Comparison of ENCODE assay signal across 8 cellular contexts in the genomic region with DNA sequence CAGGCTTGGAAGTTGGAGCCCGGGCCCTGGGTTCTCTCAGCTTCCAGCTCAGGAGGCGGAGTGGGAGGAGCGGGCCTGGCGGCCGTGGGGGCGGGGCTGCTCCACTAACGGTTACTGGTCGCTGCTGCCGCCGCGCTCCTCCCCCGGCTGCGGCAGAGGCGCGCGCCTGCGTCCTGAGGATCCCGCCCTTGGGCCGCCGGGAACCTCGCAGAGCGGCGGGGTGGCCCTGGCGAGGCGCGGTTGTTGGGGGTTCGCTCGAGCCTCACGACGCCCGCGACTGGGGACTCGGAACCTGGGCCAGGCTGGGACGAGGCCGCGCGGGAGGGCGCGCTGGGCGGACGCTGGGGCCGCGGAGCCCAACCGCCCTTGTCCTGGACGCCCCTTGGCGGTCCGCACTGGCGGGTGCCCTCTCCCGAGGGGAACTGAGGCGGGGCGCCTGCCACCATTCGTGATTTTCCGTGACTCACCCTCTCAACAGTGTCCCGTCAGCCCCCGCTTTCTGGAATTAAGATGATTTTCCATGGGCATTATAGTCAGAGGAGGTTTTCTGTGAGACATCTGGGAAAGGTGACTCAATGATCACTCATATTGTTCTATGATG. TPM values are rescaled to one million over a fixed set of nuclear protein-coding genes. Genes with fewer than 3 reads are reported as not detected.
DNase-seq lines count a peak whose midpoint lies in the region; ATAC-seq, FAIRE-seq and TF ChIP-seq lines count a peak whose summit lies in the region.

No MANE protein-coding gene starts in this region.

- peak overlapping the region; percentile 71 for H3K4me2 ChIP-seq in astrocyte (ENCODE audit: low read length)

- no peaks in the 10 kb centered on the region for H3K9me3 ChIP-seq in astrocyte (ENCODE audit: insufficient read depth, low read depth, low read length)
- H3K9me3 ChIP-seq in kidney (ENCODE audit: control insufficient read depth in 1 of 2, low read length in 2 of 2): no peaks in the 10 kb centered on the region
- no peaks in the 10 kb centered on the region for H3K9me3 ChIP-seq in SJCRH30 (replicated peaks)

- no peaks in the 10 kb centered on the region for H3K36me3 ChIP-seq in astrocyte (ENCODE audit: insufficient read depth, low read length)
- no peaks in the 10 kb centered on the region for H3K36me3 ChIP-seq in kidney (ENCODE audit: control insufficient read depth in 1 of 2, insufficient read depth in 2 of 2, low read length in 2 of 2)
- H3K36me3 ChIP-seq in SJCRH30: no peaks in the 10 kb centered on the region

- H3K4me1 Mint-ChIP-seq in astrocyte (ENCODE audit: low read depth, unreplicated experiment): no peaks in the 10 kb centered on the region

- no peaks in the 10 kb centered on the region for H3K36me3 Mint-ChIP-seq in astrocyte (ENCODE audit: low read depth, unreplicated experiment)

- H2AFZ ChIP-seq in astrocyte (ENCODE audit: low read depth, low read length): peak overlapping the region; percentile 50

- H3K27ac ChIP-seq in astrocyte (ENCODE audit: low read depth, low read length): peak overlapping the region; percentile 70
- H3K27ac ChIP-seq in kidney (ENCODE audit: low read depth in 2 of 2, low read length in 2 of 2): no peak overlapping the region
- no peak overlapping the region for H3K27ac ChIP-seq in SJCRH30

- no peaks in the 10 kb centered on the region for H3K79me2 ChIP-seq in astrocyte (ENCODE audit: insufficient read depth, low read length)

- H3K4me3 Mint-ChIP-seq in astrocyte (ENCODE audit: unreplicated experiment): no peak overlapping the region

- intact Hi-C loops in kidney (cut with DNase I): no loop called here

- TF ChIP-seq CTCF in astrocyte (IDR thresholded peaks at IDR 0.05; ENCODE audit: insufficient read depth, low read depth, low read length) (no peak), kidney (IDR thresholded peaks at IDR 0.05; ENCODE audit: borderline replicate concordance, extremely low read depth, insufficient read depth) (no peak)

- H3K27me3 Mint-ChIP-seq in astrocyte (ENCODE audit: low read depth, unreplicated experiment): peaks cover 7% of the 10 kb centered on the region

- H3K4me3 ChIP-seq in astrocyte (ENCODE audit: insufficient read depth, low read depth, low read length) (peak overlapping the region; percentile 33), kidney (ENCODE audit: low read length in 2 of 2) (no peak overlapping the region), SJCRH30 (no peak overlapping the region)

- ATAC-seq in GM21737 (IDR thresholded peaks at IDR 0.05; ENCODE audit: unreplicated experiment): no peak

- no peak for FAIRE-seq in astrocyte (lab: Jason Lieb, UNC)
- FAIRE-seq in kidney (lab: Jason Lieb, UNC): no peak

- H3K9ac ChIP-seq in astrocyte (ENCODE audit: low read length) (peak overlapping the region; percentile 71), kidney (ENCODE audit: low read length in 2 of 2) (no peak overlapping the region)

- H3K27me3 ChIP-seq in astrocyte (ENCODE audit: insufficient read depth, low read length) (no peaks in the 10 kb centered on the region), SJCRH30 (no peaks in the 10 kb centered on the region)

- H3K4me1 ChIP-seq in astrocyte (ENCODE audit: insufficient read depth, low read length) (no peaks in the 10 kb centered on the region), kidney (ENCODE audit: control insufficient read depth in 1 of 2, insufficient read depth in 1 of 2, low read depth in 1 of 2, low read length in 2 of 2) (peaks cover 0 to 4% of the 10 kb centered on the region in 2 donors), SJCRH30 (no peaks in the 10 kb centered on the region)

- peaks cover 9% of the 10 kb centered on the region for H3K9me3 Mint-ChIP-seq in astrocyte (ENCODE audit: unreplicated experiment)

- no peaks in the 10 kb centered on the region for H4K20me1 ChIP-seq in astrocyte (ENCODE audit: insufficient read depth, low read length)

- no peak overlapping the region for H3K27ac Mint-ChIP-seq in astrocyte (ENCODE audit: unreplicated experiment)

- DNase-seq in NCI-H748 treated with DMSO at 0.1 percent for 48 hours (lab: John Stamatoyannopoulos, UW) (peak; percentile 58), astrocyte (ENCODE audit: low read depth) (peak; percentile 3), kidney (peak; percentile 85), SJCRH30 (no peak), T-helper 9 cell (no peak)
- DNase-seq in stimulated activated CD4-positive, alpha-beta T cell treated with anti-CD3 and anti-CD28 coated beads, Interleukin-1b, Interleukin-23, amount 100 ng/mL, for 48 hours: peak; percentile 46
- no peak for DNase-seq in effector CD4-positive, alpha-beta T cell

RNA-seq across cellular contexts. Expression of a gene that starts 34.1 kb away (rescaled TPM):
- total RNA-seq in astrocyte: not detected in 2 replicates
- total RNA-seq in kidney: not detected
- polyA plus RNA-seq in kidney (ENCODE audit: insufficient read depth, low read depth, low replicate concordance): not detected
- total RNA-seq in SJCRH30 (2014; rRNA removed; shearing (Covaris generic)): not detected in 2 replicates

RNA-seq across cellular contexts. Expression of a gene that starts 40.1 kb away (rescaled TPM):
- total RNA-seq in astrocyte (not detected in 2 replicates), kidney (not detected)
- polyA plus RNA-seq in kidney (ENCODE audit: insufficient read depth, low read depth, low replicate concordance): not detected
- not detected in 2 replicates for total RNA-seq in SJCRH30 (2014; rRNA removed; shearing (Covaris generic))

RNA-seq across cellular contexts. Expression of a gene that starts 51.3 kb away (rescaled TPM):
- total RNA-seq in astrocyte: not detected in 2 replicates
- not detected for total RNA-seq in kidney
- polyA plus RNA-seq in kidney (ENCODE audit: insufficient read depth, low read depth, low replicate concordance): not detected
- not detected in 2 replicates for total RNA-seq in SJCRH30 (2014; rRNA removed; shearing (Covaris generic))

Comparison
In these comparisons a context has a peak if more than half of its experiments do, and no peak if none do; other contexts are left out.
1. DNase-seq: peak in NCI-H748 treated with DMSO at 0.1 percent for 48 hours (single experiment), astrocyte (single experiment), kidney (single experiment) and stimulated activated CD4-positive, alpha-beta T cell treated with anti-CD3 and anti-CD28 coated beads, Interleukin-1b, Interleukin-23, amount 100 ng/mL, for 48 hours (single experiment); none in SJCRH30 (0 of 2), effector CD4-positive, alpha-beta T cell (single experiment) and T-helper 9 cell (single experiment).